Comparison of ENCODE assay signal across 8 cellular contexts in genomic region chr10:102644066-102644645, GRCh38. TPM values are rescaled to one million over a fixed set of nuclear protein-coding genes. Genes with fewer than 3 reads are reported as not detected.
DNase-seq lines count a peak whose midpoint lies in the region; ATAC-seq and TF ChIP-seq lines count a peak whose summit lies in the region.

Gene TRIM8 (plus strand): TSS chr10:102644479. CDS start chr10:102644618, 139 bp downstream.

- no peak for DNase-seq in AG10803 (ENCODE audit: low read depth)
- DNase-seq in H7 = no peak
- DNase-seq in SK-MEL-5 (ENCODE audit: low read depth, low spot score) = peak; percentile 27
- DNase-seq in adrenal gland = peak in 3 of 7 donors; percentile 57 to 60 (median 57)
- peak; percentile 78 for DNase-seq in left ventricle myocardium superior
- DNase-seq in sciatic nerve (ENCODE audit: low spot score) = no peak

- peak within 1 kb of the TSS; percentile 92 to 99 (median 97) for H3K27ac ChIP-seq in adrenal gland

- peak within 1 kb of the TSS; percentile 97 for H3K4me3 ChIP-seq in AG10803 (ENCODE audit: low read length)
- H3K4me3 ChIP-seq in H7 (ENCODE audit: insufficient read depth, low read depth, low read length) = peak within 1 kb of the TSS; percentile 63
- peak within 1 kb of the TSS; percentile 53 to 88 (median 84) for H3K4me3 ChIP-seq in adrenal gland

- WGBS in adrenal gland, 4 donors = 0 to 1% (median 0%) methylated on average over 45 to 80 of the region's 80 CpGs; no CpG with 5 or more reads in 1 of the 4 donors

- intact Hi-C loops in adrenal gland (cut with DNase I) (no loop called here), left ventricle myocardium superior (cut with micrococcal nuclease) (no loop called here), sciatic nerve (cut with DNase I) (loop anchor here (10.0 kb wide), 1 partner anchor 71 kb away; the partner anchor contains the start of genes ARL3 and SFXN2)

- no peak for TF ChIP-seq POLR2A in adrenal gland (IDR thresholded peaks at IDR 0.05)

- H3K4me1 ChIP-seq in adrenal gland (replicated peaks in 1 of 2) = peaks cover 27 to 32% of the 10 kb centered on the region in 2 donors

- H3K27me3 ChIP-seq in H7 (ENCODE audit: control insufficient read depth, insufficient read depth, low read length) = no peaks in the 10 kb centered on the region
- H3K27me3 ChIP-seq in adrenal gland = no peaks in the 10 kb centered on the region

- TF ChIP-seq CTCF in AG10803 (conservative IDR thresholded peaks at IDR 0.05; ENCODE audit: low read length) (no peak), adrenal gland (IDR thresholded peaks at IDR 0.05) (no peak)

- ATAC-seq in left ventricle myocardium superior = peak; percentile 1
- ATAC-seq in sciatic nerve = no peak
- ATAC-seq in GM21619 (IDR thresholded peaks at IDR 0.05; ENCODE audit: unreplicated experiment) = no peak
- no peak for ATAC-seq in HG03342 (IDR thresholded peaks at IDR 0.05; ENCODE audit: unreplicated experiment)

- H3K9me3 ChIP-seq in adrenal gland (replicated peaks in 1 of 3) = no peaks in the 10 kb centered on the region

- in situ Hi-C loops in SK-MEL-5 (cut with HindIII; ENCODE audit: low pct_unique_long_range_greater_than_20kb, low sequenced_read_pairs) = no loop called here

- H3K36me3 ChIP-seq in H7 (replicated peaks; ENCODE audit: control insufficient read depth, insufficient read depth, low read length) = no peaks in the 10 kb centered on the region
- H3K36me3 ChIP-seq in adrenal gland (replicated peaks in 1 of 2) = no peaks in the 10 kb centered on the region

RNA-seq across cellular contexts. Expression of gene TRIM8, which starts in this region (rescaled TPM):
- 43.5 and 46.4 TPM in 2 replicates for total RNA-seq in H7 (2014; rRNA removed; shearing (Covaris generic))
- 11.7 and 21.6 TPM in 2 replicates for total RNA-seq in SK-MEL-5 (2014; rRNA removed; shearing (Covaris generic))
- 40.8 and 42.8 TPM in 2 replicates for polyA plus RNA-seq in SK-MEL-5 (2015; cell fraction: cytosol; rRNA removed)
- polyA plus RNA-seq in SK-MEL-5 (2015; cell fraction: nucleus; rRNA removed) = 13.8 and 15.5 TPM in 2 replicates
- total RNA-seq in adrenal gland (100 to 1,000 TPM in 7 of 8 donors, 10 to 100 TPM in 1; 73.1 to 175 (median 138) TPM), left ventricle myocardium superior (117 TPM), sciatic nerve (164 TPM)
- polyA plus RNA-seq in adrenal gland = 10 to 100 TPM; 45.0 to 57.6 (median 53.0) TPM

Comparison
In these comparisons a context has a peak if more than half of its experiments do, and no peak if none do; other contexts are left out.
1. DNase-seq: peak in SK-MEL-5 (single experiment) and left ventricle myocardium superior (single experiment); none in AG10803 (single experiment), H7 (single experiment) and sciatic nerve (single experiment).
2. Peak in every context shown above with its lines, with median percentiles within 50 percentile points of each other: H3K4me3 ChIP-seq.